9 cellular contexts compared by ENCODE assay signal in genomic region chr1:111615874-111616715, GRCh38. TPM values are rescaled to one million over a fixed set of nuclear protein-coding genes. Genes with fewer than 3 reads are reported as not detected.
DNase-seq lines count a peak whose midpoint lies in the region; ATAC-seq and TF ChIP-seq lines count a peak whose summit lies in the region.
"Had no signal": no experiment of that assay in that cellular context is flagged by ENCODE, and none has a peak within 500 bp of the region (broad histone marks: within the 10 kb centered on the region; RNA-seq: fewer than 3 reads in every experiment).

No MANE protein-coding gene starts in this region.

- no peak overlapping the region for H3K27ac ChIP-seq in smooth muscle cell (ENCODE audit: low read depth)
- H3K27ac ChIP-seq: SJSA1 had no signal

- peaks cover 3% of the 10 kb centered on the region for H3K4me1 ChIP-seq in smooth muscle cell (ENCODE audit: low read depth)

- DNase-seq in activated T-cell treated with anti-CD3 and anti-CD28 coated beads for 24 hours (ENCODE audit: low read depth) (peak; percentile 47), smooth muscle cell (lab: John Stamatoyannopoulos, UW; ENCODE audit: unreplicated experiment) (no peak), H4 (ENCODE audit: low spot score) (no peak), DMS53 treated with DMSO at 0.1 percent for 48 hours (lab: John Stamatoyannopoulos, UW; ENCODE audit: unreplicated experiment) (no peak)
- DNase-seq in activated T-cell treated with anti-CD3 and anti-CD28 coated beads, Interleukin-2, amount 50 U/mL, for 1 hour = no peak
- peak; percentile 59 for DNase-seq in activated CD4-positive, alpha-beta T cell treated with anti-CD3 and anti-CD28 coated beads for 48 hours

- peak overlapping the region; percentile 54 for H3K4me3 Mint-ChIP-seq in stimulated activated memory B cell treated with anti-CD40 and anti-IgM and Interleukin-4, amounts not matched to agents 10 μg/mL and 1 μg/mL and 100 μg/mL, for 72 hours

- no peak overlapping the region for H3K4me2 ChIP-seq in smooth muscle cell

- peaks cover 15% of the 10 kb centered on the region for H3K79me2 ChIP-seq in smooth muscle cell (ENCODE audit: low read depth)

- no peaks in the 10 kb centered on the region for H3F3A ChIP-seq in smooth muscle cell (ENCODE audit: low read depth)

- no peaks in the 10 kb centered on the region for H3K27me3 ChIP-seq in smooth muscle cell (ENCODE audit: low read depth)
- H3K27me3 ChIP-seq: SJSA1 had no signal

- no peak overlapping the region for H2AFZ ChIP-seq in smooth muscle cell (ENCODE audit: low read depth)

- peaks cover 20% of the 10 kb centered on the region for H3K36me3 Mint-ChIP-seq in stimulated activated memory B cell treated with anti-CD40 and anti-IgM and Interleukin-4, amounts not matched to agents 10 μg/mL and 1 μg/mL and 100 μg/mL, for 72 hours

- H3K27me3 Mint-ChIP-seq in stimulated activated memory B cell treated with anti-CD40 and anti-IgM and Interleukin-4, amounts not matched to agents 10 μg/mL and 1 μg/mL and 100 μg/mL, for 72 hours = no peaks in the 10 kb centered on the region

- H3K27ac Mint-ChIP-seq in stimulated activated memory B cell treated with anti-CD40 and anti-IgM and Interleukin-4, amounts not matched to agents 10 μg/mL and 1 μg/mL and 100 μg/mL, for 72 hours = peak overlapping the region; percentile 79

- H4K20me1 ChIP-seq in smooth muscle cell (ENCODE audit: low read depth) = peaks cover 8% of the 10 kb centered on the region

- WGBS in smooth muscle cell (ENCODE audit: low lambda C conversion rate) = 98% methylated on average over 3 of the region's 3 CpGs

- no peak for TF ChIP-seq CTCF in smooth muscle cell (IDR thresholded peaks at IDR 0.05; ENCODE audit: borderline replicate concordance, insufficient read depth, poor library complexity, severe bottlenecking)

- H3K4me1 Mint-ChIP-seq in stimulated activated memory B cell treated with anti-CD40 and anti-IgM and Interleukin-4, amounts not matched to agents 10 μg/mL and 1 μg/mL and 100 μg/mL, for 72 hours = peaks cover 51% of the 10 kb centered on the region

- ATAC-seq in HG03442 (IDR thresholded peaks at IDR 0.05; ENCODE audit: unreplicated experiment) = peak; percentile 52
- ATAC-seq in stimulated activated memory B cell treated with anti-CD40 and anti-IgM and Interleukin-4, amounts not matched to agents 10 μg/mL and 1 μg/mL and 100 μg/mL, for 72 hours = peak; percentile 64

- H3K9me3 Mint-ChIP-seq in stimulated activated memory B cell treated with anti-CD40 and anti-IgM and Interleukin-4, amounts not matched to agents 10 μg/mL and 1 μg/mL and 100 μg/mL, for 72 hours = no peaks in the 10 kb centered on the region

- H3K9ac ChIP-seq in smooth muscle cell (ENCODE audit: low read depth) = no peak overlapping the region

- H3K9me3 ChIP-seq in smooth muscle cell (replicated peaks; ENCODE audit: low read depth) = no peaks in the 10 kb centered on the region
- H3K9me3 ChIP-seq: SJSA1 had no signal

- H3K4me3 ChIP-seq in smooth muscle cell = no peak overlapping the region
- H3K4me3 ChIP-seq: SJSA1 had no signal

- no peaks in the 10 kb centered on the region for H3K36me3 ChIP-seq in smooth muscle cell (ENCODE audit: low read depth)

RNA-seq across cellular contexts. Expression of gene RAP1A, which starts 3.5 kb away (rescaled TPM):
- 49.4 and 64.9 TPM in 2 replicates for total RNA-seq in smooth muscle cell
- 36.8 and 39.8 TPM in 2 replicates for polyA plus RNA-seq in smooth muscle cell
- 20.0 and 32.4 TPM in 2 replicates for total RNA-seq in H4 (2014; rRNA removed; shearing (Covaris generic))

Comparison
In these comparisons a context has a peak if more than half of its experiments do, and no peak if none do; other contexts are left out.
1. DNase-seq: peak in activated T-cell treated with anti-CD3 and anti-CD28 coated beads for 24 hours (single experiment) and activated CD4-positive, alpha-beta T cell treated with anti-CD3 and anti-CD28 coated beads for 48 hours (single experiment); none in activated T-cell treated with anti-CD3 and anti-CD28 coated beads, Interleukin-2, amount 50 U/mL, for 1 hour (single experiment), smooth muscle cell (single experiment), H4 (single experiment) and DMS53 treated with DMSO at 0.1 percent for 48 hours (single experiment).